27 cellular contexts compared by ENCODE assay signal in the genomic region with DNA sequence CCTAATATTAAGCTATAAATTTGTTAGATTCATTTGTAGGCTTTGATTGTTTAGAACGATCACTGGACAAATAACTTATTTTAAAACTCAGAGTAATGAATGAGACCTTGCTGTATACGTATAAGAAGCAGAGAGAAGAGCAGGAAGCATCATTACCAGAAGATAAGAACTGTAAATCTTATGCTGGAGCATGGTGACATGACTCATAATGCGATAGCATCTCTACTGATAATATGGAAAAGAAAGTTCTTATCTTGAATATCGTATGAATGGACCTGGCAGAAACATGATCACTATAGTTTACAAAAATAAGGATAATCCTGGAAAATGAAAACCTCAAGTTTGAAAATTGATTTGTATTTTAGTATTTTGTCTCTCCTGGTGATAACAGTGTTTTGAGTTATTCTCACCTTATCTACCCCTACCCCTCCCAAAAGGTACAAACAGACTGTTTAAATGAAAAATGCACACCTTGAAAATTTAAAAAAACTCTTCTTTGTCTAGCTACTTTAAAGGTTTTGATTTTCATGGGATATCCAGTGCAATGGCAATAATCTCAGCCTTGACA. TPM values are rescaled to one million over a fixed set of nuclear protein-coding genes. Genes with fewer than 3 reads are reported as not detected.
"Had no signal": no experiment of that assay in that cellular context is flagged by ENCODE, and none has a peak within 500 bp of the region (broad histone marks: within the 10 kb centered on the region; RNA-seq: fewer than 3 reads in every experiment).

No MANE protein-coding gene starts in this region.

- H3K4me1 ChIP-seq: colonic mucosa had no signal

- H3K36me3 Mint-ChIP-seq: activated naive CD8-positive, alpha-beta T cell treated with anti-CD3 and anti-CD28 coated beads, Interleukin-2, amount 10 ng/mL, durations not matched to agents 7 days and 5 days; neural progenitor cell; type B pancreatic cell; WTC11 had no signal

- H3K4me1 Mint-ChIP-seq: WTC11 had no signal

- FAIRE-seq: bronchial epithelial cell had no signal

- H3K27ac Mint-ChIP-seq: activated CD4-positive, alpha-beta T cell treated with anti-CD3 and anti-CD28 coated beads for 36 hours; activated naive CD8-positive, alpha-beta T cell treated with anti-CD3 and anti-CD28 coated beads, Interleukin-2, amount 10 ng/mL, durations not matched to agents 7 days and 5 days; activated T-cell treated with anti-CD3 and anti-CD28 coated beads, Interleukin-2, amount 50 U/mL, for 24 hours; activated T-helper 17 cell treated with anti-CD3 and anti-CD28 coated beads, Interleukin-2, amount 50 U/mL, for 72 hours; effector memory CD8-positive, alpha-beta T cell; neural progenitor cell; type B pancreatic cell; WTC11 had no signal

- ATAC-seq: activated CD4-positive, alpha-beta T cell treated with anti-CD3 and anti-CD28 coated beads for 36 hours; activated T-helper 17 cell treated with anti-CD3 and anti-CD28 coated beads, Interleukin-2, amount 50 U/mL, for 72 hours; effector memory CD8-positive, alpha-beta T cell; left cardiac atrium; psoas muscle; WTC11 had no signal

- H3K27me3 Mint-ChIP-seq: activated CD4-positive, alpha-beta T cell treated with anti-CD3 and anti-CD28 coated beads for 36 hours; activated T-cell treated with anti-CD3 and anti-CD28 coated beads, Interleukin-2, amount 50 U/mL, for 24 hours had no signal

- H3K4me3 ChIP-seq: colonic mucosa, esophagus muscularis mucosa, neural progenitor cell, psoas muscle, right atrium auricular region, thoracic aorta had no signal

- H3K9ac ChIP-seq: neural progenitor cell had no signal

- DNase-seq: activated CD4-positive, alpha-beta T cell treated with anti-CD3 and anti-CD28 coated beads for 36 hours; activated CD4-positive, alpha-beta T cell treated with anti-CD3 and anti-CD28 coated beads, Interleukin-2, amount 50 U/mL, for 4 hours; activated CD8-positive, alpha-beta memory T cell treated with anti-CD3 and anti-CD28 coated beads for 24 hours; activated CD8-positive, alpha-beta memory T cell treated with anti-CD3 and anti-CD28 coated beads, Interleukin-2, amount 50 U/mL, for 4 hours; activated naive CD4-positive, alpha-beta T cell; activated naive CD8-positive, alpha-beta T cell treated with anti-CD3 and anti-CD28 coated beads, Interleukin-2, amount 10 ng/mL, durations not matched to agents 7 days and 5 days; activated T-cell treated with anti-CD3 and anti-CD28 coated beads, Interleukin-2, amount 50 U/mL, for 24 hours; amygdala; colonic mucosa; dorsolateral prefrontal cortex; effector memory CD8-positive, alpha-beta T cell; glutamatergic neuron; hippocampal formation; left cardiac atrium; psoas muscle; stimulated activated CD4-positive, alpha-beta T cell treated with anti-CD3 and anti-CD28 coated beads, Interleukin-4, amount 100 ng/mL, for 24 hours; stimulated activated naive CD4-positive, alpha-beta T cell treated with Interleukin-2 at 50 U/mL for 16 hours had no signal

- H3K9me3 Mint-ChIP-seq: activated T-helper 17 cell treated with anti-CD3 and anti-CD28 coated beads, Interleukin-2, amount 50 U/mL, for 72 hours; effector memory CD8-positive, alpha-beta T cell; neural progenitor cell; type B pancreatic cell; WTC11 had no signal

- H3K4me3 Mint-ChIP-seq: activated CD4-positive, alpha-beta T cell treated with anti-CD3 and anti-CD28 coated beads for 36 hours; activated naive CD8-positive, alpha-beta T cell treated with anti-CD3 and anti-CD28 coated beads, Interleukin-2, amount 10 ng/mL, durations not matched to agents 7 days and 5 days; activated T-cell treated with anti-CD3 and anti-CD28 coated beads, Interleukin-2, amount 50 U/mL, for 24 hours; activated T-helper 17 cell treated with anti-CD3 and anti-CD28 coated beads, Interleukin-2, amount 50 U/mL, for 72 hours; effector memory CD8-positive, alpha-beta T cell; neural progenitor cell; type B pancreatic cell; WTC11 had no signal

- H3K9me3 ChIP-seq: colonic mucosa, thoracic aorta had no signal

- H3K27me3 ChIP-seq: colonic mucosa, dorsolateral prefrontal cortex, esophagus muscularis mucosa, right atrium auricular region had no signal

- H3K36me3 ChIP-seq: colonic mucosa, esophagus muscularis mucosa, neural progenitor cell, right atrium auricular region, thoracic aorta had no signal

- H3K27ac ChIP-seq: colonic mucosa, esophagus muscularis mucosa, neural progenitor cell, psoas muscle, right atrium auricular region, thoracic aorta had no signal

- H2AFZ ChIP-seq: neural progenitor cell had no signal

- H3K4me2 ChIP-seq: neural progenitor cell had no signal

RNA-seq across cellular contexts. Expression of gene NKAPL, which starts 5.8 kb away (rescaled TPM):
- total RNA-seq: activated naive CD8-positive, alpha-beta T cell treated with anti-CD3 and anti-CD28 coated beads, Interleukin-2, amount 10 ng/mL, durations not matched to agents 7 days and 5 days; myocyte; T-helper 2 cell treated with Interferon-gamma antibody and Interleukin-4, amounts not matched to agents 100 ng/mL and 5 ng/mL, for 36 hours had no signal
